ENCODE assay signal across 24 cellular contexts in genomic region chr11:30935861-30936260, GRCh38.
"Had no signal": no experiment of that assay in that cellular context is flagged by ENCODE, and none has a peak within 500 bp of the region (broad histone marks: within the 10 kb centered on the region; RNA-seq: fewer than 3 reads in every experiment).

No MANE protein-coding gene starts in this region.

- H3K27me3 ChIP-seq: body of pancreas, gastrocnemius medialis, pancreas, transverse colon, vagina had no signal

- ATAC-seq: activated CD8-positive, alpha-beta T cell treated with anti-CD3 and anti-CD28 coated beads, Interleukin-2, amount 10 ng/mL, durations not matched to agents 7 days and 5 days; activated naive CD4-positive, alpha-beta T cell treated with anti-CD3 and anti-CD28 coated beads, Interleukin-2, amount 50 U/mL, for 72 hours; body of pancreas; gastrocnemius medialis; heart right ventricle; left lobe of liver; naive thymus-derived CD4-positive, alpha-beta T cell; pancreas had no signal

- FAIRE-seq: endothelial cell of umbilical vein, islet of Langerhans, pancreas had no signal

- H3K36me3 ChIP-seq: gastrocnemius medialis, heart right ventricle, pancreas, transverse colon, vagina had no signal

- H3K27ac ChIP-seq: body of pancreas, coronary artery, gastrocnemius medialis, heart right ventricle, pancreas, skin epidermis, transverse colon, vagina had no signal

- DNase-seq: activated B cell treated with CpG ODN at 0.5 μM for 24 hours; activated CD4-positive, alpha-beta T cell treated with anti-CD3 and anti-CD28 coated beads, Interleukin-2, amount 10 ng/mL, durations not matched to agents 24 days and 14 days; activated CD8-positive, alpha-beta memory T cell treated with anti-CD3 and anti-CD28 coated beads, Interleukin-2, amount 50 U/mL, for 4 hours; activated CD8-positive, alpha-beta T cell treated with anti-CD3 and anti-CD28 coated beads, Interleukin-2, amount 10 ng/mL, durations not matched to agents 7 days and 5 days; activated effector memory CD4-positive, alpha-beta T cell treated with anti-CD3 and anti-CD28 coated beads, Interleukin-2, amount 50 U/mL, for 16 hours; activated T-cell treated with anti-CD3 and anti-CD28 coated beads, Interleukin-2, amount 50 U/mL, for 48 hours; body of pancreas; effector CD8-positive, alpha-beta T cell; gastrocnemius medialis; heart right ventricle; naive thymus-derived CD4-positive, alpha-beta T cell; pancreas; retina; stimulated activated CD4-positive, alpha-beta T cell treated with anti-CD3 and anti-CD28 coated beads, Interleukin-4, amount 100 ng/mL, for 24 hours; stimulated activated naive CD4-positive, alpha-beta T cell treated with Interleukin-2 at 50 U/mL for 16 hours; T-helper 2 cell; transverse colon had no signal

- H3K4me1 ChIP-seq: body of pancreas, gastrocnemius medialis, pancreas, transverse colon, vagina had no signal

- H3K9me3 ChIP-seq: body of pancreas, gastrocnemius medialis, pancreas, transverse colon, vagina had no signal

- H3K4me3 ChIP-seq: body of pancreas, coronary artery, gastrocnemius medialis, heart right ventricle, pancreas, skin epidermis, transverse colon, vagina had no signal
